In genomic region chr7:48088559-48089414, GRCh38 we compare ENCODE assay signal across 1 cellular context.
TF ChIP-seq lines count a peak whose summit lies in the region.

UPP1 (plus strand) TSS chr7:48089265; CDS start chr7:48094784, 5,519 bp downstream.

TF ChIP-seq in HepG2, 621 proteins besides CTCF, POLR2A, EP300 and RAD21 (continued from another document and continues in another):
- peak; percentile 18 for TF ChIP-seq ASH2L (IDR thresholded peaks at IDR 0.05; ENCODE audit: insufficient read length, low read depth, low read length)
- TF ChIP-seq RNF2 (conservative IDR thresholded peaks at IDR 0.05; ENCODE audit: low read depth): 0 out of 2 replicates have a peak, but pooled peaks have one; percentile 26
- TF ChIP-seq WIZ (CRISPR knock-in tag; IDR thresholded peaks at IDR 0.05): no peak
- TF ChIP-seq ZBTB4 (CRISPR knock-in tag; IDR thresholded peaks at IDR 0.05; ENCODE audit: borderline replicate concordance): no peak
- TF ChIP-seq NR2F1 (CRISPR knock-in tag; IDR thresholded peaks at IDR 0.05): peak in 1 of 2 experiments; percentile 69; a peak in 2 of 4 replicates
- TF ChIP-seq SMAD3 (CRISPR knock-in tag; IDR thresholded peaks at IDR 0.05): no peak
- TF ChIP-seq AKNA (CRISPR knock-in tag; IDR thresholded peaks at IDR 0.05; ENCODE audit: borderline replicate concordance): no peak
- TF ChIP-seq ZNF414 (CRISPR knock-in tag; IDR thresholded peaks at IDR 0.05): no peak; the same call in 1 of the 2 replicates
- no peak for TF ChIP-seq KLF6 (CRISPR knock-in tag; IDR thresholded peaks at IDR 0.05)
- TF ChIP-seq RCOR2 (CRISPR knock-in tag; IDR thresholded peaks at IDR 0.05): no peak
- TF ChIP-seq ZNF530 (CRISPR knock-in tag; IDR thresholded peaks at IDR 0.05; ENCODE audit: low read depth): no peak
- TF ChIP-seq SALL1 (CRISPR knock-in tag; IDR thresholded peaks at IDR 0.05): peak; percentile 3; the same call in 1 of the 2 replicates
- TF ChIP-seq SRSF1 (optimal IDR thresholded peaks at IDR 0.05; ENCODE audit: low read depth, low read length): peak; percentile 79
- no peak for TF ChIP-seq CREBL2 (CRISPR knock-in tag; IDR thresholded peaks at IDR 0.05; ENCODE audit: borderline replicate concordance)
- TF ChIP-seq MBNL3 (CRISPR knock-in tag; conservative IDR thresholded peaks at IDR 0.05): no peak
- TF ChIP-seq ZNF564 (CRISPR knock-in tag; IDR thresholded peaks at IDR 0.05): 0 out of 2 replicates have a peak, but pooled peaks have one; percentile 64
- TF ChIP-seq ZNF205 (CRISPR knock-in tag; IDR thresholded peaks at IDR 0.05): no peak
- no peak for TF ChIP-seq ZBTB38 (CRISPR knock-in tag; IDR thresholded peaks at IDR 0.05)
- TF ChIP-seq EZH2 (conservative IDR thresholded peaks at IDR 0.05; ENCODE audit: low read depth, low read length): no peak
- no peak for TF ChIP-seq MTERF4 (CRISPR knock-in tag; IDR thresholded peaks at IDR 0.05)
- no peak for TF ChIP-seq IKZF4 (CRISPR knock-in tag; IDR thresholded peaks at IDR 0.05; ENCODE audit: borderline replicate concordance, low read depth, not compliant biosample characterization)
- TF ChIP-seq STAG1 (CRISPR knock-in tag; IDR thresholded peaks at IDR 0.05): no peak
- TF ChIP-seq ZZZ3 (CRISPR knock-in tag; IDR thresholded peaks at IDR 0.05; ENCODE audit: borderline replicate concordance): no peak
- TF ChIP-seq SIX4 (CRISPR knock-in tag; IDR thresholded peaks at IDR 0.05): no peak
- TF ChIP-seq ZNF274 (CRISPR knock-in tag; IDR thresholded peaks at IDR 0.05): peak; percentile 8; the same call in 1 of the 2 replicates
- no peak; the same call in 1 of the 2 replicates for TF ChIP-seq HBP1 (CRISPR knock-in tag; IDR thresholded peaks at IDR 0.05; ENCODE audit: low read depth)
- TF ChIP-seq ZNF775 (CRISPR knock-in tag; IDR thresholded peaks at IDR 0.05; ENCODE audit: borderline replicate concordance): peak; percentile 77; the same call in 1 of the 2 replicates
- no peak for TF ChIP-seq RXRB (CRISPR knock-in tag; IDR thresholded peaks at IDR 0.05; ENCODE audit: borderline replicate concordance)
- no peak for TF ChIP-seq ZFP36L2 (CRISPR knock-in tag; IDR thresholded peaks at IDR 0.05)
- TF ChIP-seq DRAP1 (CRISPR knock-in tag; IDR thresholded peaks at IDR 0.05): peak; percentile 40; the same call in 1 of the 2 replicates
- TF ChIP-seq RBAK (CRISPR knock-in tag; IDR thresholded peaks at IDR 0.05): no peak
- TF ChIP-seq SNAPC2 (CRISPR knock-in tag; IDR thresholded peaks at IDR 0.05): no peak
- no peak; the same call in 1 of the 2 replicates for TF ChIP-seq ZNF430 (CRISPR knock-in tag; IDR thresholded peaks at IDR 0.05)
- TF ChIP-seq KDM4B (CRISPR knock-in tag; IDR thresholded peaks at IDR 0.05): no peak
- TF ChIP-seq NFE2L2 (IDR thresholded peaks at IDR 0.05; ENCODE audit: low read length): no peak
- TF ChIP-seq MAF1 (CRISPR knock-in tag; IDR thresholded peaks at IDR 0.05; ENCODE audit: borderline replicate concordance): 0 out of 2 replicates have a peak, but pooled peaks have one; percentile 37
- TF ChIP-seq ZKSCAN5 (CRISPR knock-in tag; IDR thresholded peaks at IDR 0.05): no peak
- TF ChIP-seq ZNF773 (CRISPR knock-in tag; IDR thresholded peaks at IDR 0.05; ENCODE audit: borderline replicate concordance): no peak; the same call in 1 of the 2 replicates
- no peak for TF ChIP-seq ZBTB42 (CRISPR knock-in tag; IDR thresholded peaks at IDR 0.05)
- TF ChIP-seq SNAPC4 (CRISPR knock-in tag; IDR thresholded peaks at IDR 0.05): peak; percentile 47; the same call in 1 of the 2 replicates
- TF ChIP-seq ZHX1 (CRISPR knock-in tag; IDR thresholded peaks at IDR 0.05; ENCODE audit: low read depth): no peak; the same call in 1 of the 2 replicates
- peak; percentile 65 for TF ChIP-seq U2AF1 (optimal IDR thresholded peaks at IDR 0.05; ENCODE audit: low read depth, low read length)
- TF ChIP-seq MATR3 (CRISPR knock-in tag; IDR thresholded peaks at IDR 0.05): no peak
- TF ChIP-seq ZNF432 (CRISPR knock-in tag; IDR thresholded peaks at IDR 0.05; ENCODE audit: borderline replicate concordance): no peak
- no peak for TF ChIP-seq ZNF558 (CRISPR knock-in tag; IDR thresholded peaks at IDR 0.05; ENCODE audit: borderline replicate concordance)
